23 cellular contexts compared by ENCODE assay signal in the genomic region with DNA sequence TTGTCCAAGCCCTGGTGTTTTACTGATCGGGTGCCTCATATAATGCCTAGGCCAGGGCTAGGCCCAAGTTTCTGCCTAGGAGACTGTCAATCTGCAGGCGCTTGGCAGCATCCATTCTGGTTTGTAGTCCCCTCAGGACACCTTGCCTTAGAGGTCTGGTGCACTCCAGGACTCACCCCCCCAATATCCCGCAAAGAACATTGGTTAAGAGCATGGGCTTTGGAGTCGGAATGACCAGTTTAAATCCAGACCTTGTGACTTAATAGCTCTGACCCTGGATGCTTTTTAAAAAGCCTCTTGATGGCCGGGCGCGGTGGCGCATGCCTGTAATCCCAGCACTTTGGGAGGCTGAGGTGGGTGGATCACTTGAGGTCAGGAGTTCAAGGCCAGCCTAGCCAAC. TPM values are rescaled to one million over a fixed set of nuclear protein-coding genes. Genes with fewer than 3 reads are reported as not detected.
DNase-seq lines count a peak whose midpoint lies in the region; ATAC-seq, FAIRE-seq and TF ChIP-seq lines count a peak whose summit lies in the region.
"Had no signal": no experiment of that assay in that cellular context is flagged by ENCODE, and none has a peak within 500 bp of the region (broad histone marks: within the 10 kb centered on the region; RNA-seq: fewer than 3 reads in every experiment).

No MANE protein-coding gene starts in this region.

- no peaks in the 10 kb centered on the region for H3K9me3 Mint-ChIP-seq in activated CD8-positive, alpha-beta memory T cell treated with anti-CD3 and anti-CD28 coated beads, Interleukin-2, amount 10 ng/mL, durations not matched to agents 7 days and 5 days (ENCODE audit: low read depth)
- H3K9me3 Mint-ChIP-seq in type B pancreatic cell, result no peaks in the 10 kb centered on the region

- H3K4me3 ChIP-seq in Peyer's patch (no peak overlapping the region), kidney (ENCODE audit: low read length in 2 of 2) (no peak overlapping the region)
- H3K4me3 ChIP-seq: SJCRH30 had no signal

- H3K36me3 ChIP-seq in Peyer's patch (no peaks in the 10 kb centered on the region), kidney (ENCODE audit: control insufficient read depth in 1 of 2, insufficient read depth in 2 of 2, low read length in 2 of 2) (no peaks in the 10 kb centered on the region)
- H3K36me3 ChIP-seq: SJCRH30 had no signal

- H3K27me3 Mint-ChIP-seq in activated CD8-positive, alpha-beta memory T cell treated with anti-CD3 and anti-CD28 coated beads, Interleukin-2, amount 10 ng/mL, durations not matched to agents 7 days and 5 days, result no peaks in the 10 kb centered on the region
- H3K27me3 Mint-ChIP-seq in type B pancreatic cell, result no peaks in the 10 kb centered on the region

- H3K9ac ChIP-seq in kidney (ENCODE audit: low read length in 2 of 2), result no peak overlapping the region

- no peak for ATAC-seq in activated CD8-positive, alpha-beta memory T cell treated with anti-CD3 and anti-CD28 coated beads, Interleukin-2, amount 10 ng/mL, durations not matched to agents 7 days and 5 days
- no peak for ATAC-seq in HG03135 (IDR thresholded peaks at IDR 0.05; ENCODE audit: unreplicated experiment)
- ATAC-seq in GM19397 (IDR thresholded peaks at IDR 0.05; ENCODE audit: unreplicated experiment), result no peak
- ATAC-seq: PC-3, Right ventricle myocardium inferior had no signal

- peak; percentile 24 for DNase-seq in activated CD8-positive, alpha-beta memory T cell treated with anti-CD3 and anti-CD28 coated beads for 24 hours
- DNase-seq in activated CD8-positive, alpha-beta memory T cell treated with anti-CD3 and anti-CD28 coated beads, Interleukin-2, amount 10 ng/mL, durations not matched to agents 7 days and 5 days, result no peak
- DNase-seq in Peyer's patch, result peak in 2 of 3 donors; percentile 9
- DNase-seq in kidney, result peak; percentile 20
- peak; percentile 31 for DNase-seq in type B pancreatic cell (ENCODE audit: extremely low spot score, unreplicated experiment)
- no peak for DNase-seq in AG08396 (ENCODE audit: low spot score)
- DNase-seq: Calu3, DMS79 treated with DMSO at 0.1 percent for 48 hours, IMR-90, KG1, MM.1S, NCI-H2029, NCI-H446, NCI-H524 treated with DMSO at 0.1 percent for 48 hours, NCI-H774, PC-3, SJCRH30 had no signal

- no peak overlapping the region for H3K27ac Mint-ChIP-seq in activated CD8-positive, alpha-beta memory T cell treated with anti-CD3 and anti-CD28 coated beads, Interleukin-2, amount 10 ng/mL, durations not matched to agents 7 days and 5 days
- H3K27ac Mint-ChIP-seq in type B pancreatic cell, result no peak overlapping the region

- H3K27ac ChIP-seq in Peyer's patch (no peak overlapping the region), kidney (ENCODE audit: low read depth in 2 of 2, low read length in 2 of 2) (no peak overlapping the region)
- H3K27ac ChIP-seq: 22Rv1, SJCRH30 had no signal

- TF ChIP-seq CTCF in Peyer's patch (IDR thresholded peaks at IDR 0.05), result no peak
- no peak for TF ChIP-seq CTCF in kidney (IDR thresholded peaks at IDR 0.05; ENCODE audit: borderline replicate concordance, extremely low read depth, insufficient read depth)
- no peak for TF ChIP-seq CTCF in type B pancreatic cell (conservative IDR thresholded peaks at IDR 0.05)

- intact Hi-C loops in kidney (cut with DNase I), result no loop called here

- TF ChIP-seq POLR2A in Peyer's patch (IDR thresholded peaks at IDR 0.05), result no peak

- no peak overlapping the region for H3K4me3 Mint-ChIP-seq in activated CD8-positive, alpha-beta memory T cell treated with anti-CD3 and anti-CD28 coated beads, Interleukin-2, amount 10 ng/mL, durations not matched to agents 7 days and 5 days
- H3K4me3 Mint-ChIP-seq in type B pancreatic cell, result no peak overlapping the region

- CTCF ChIA-PET in activated CD8-positive, alpha-beta memory T cell treated with anti-CD3 and anti-CD28 coated beads, Interleukin-2, amount 10 ng/mL, durations not matched to agents 7 days and 5 days (lab: Charles Lee), result no interaction called here

- H3K4me1 Mint-ChIP-seq in activated CD8-positive, alpha-beta memory T cell treated with anti-CD3 and anti-CD28 coated beads, Interleukin-2, amount 10 ng/mL, durations not matched to agents 7 days and 5 days, result no peaks in the 10 kb centered on the region
- H3K4me1 Mint-ChIP-seq in type B pancreatic cell (ENCODE audit: unreplicated experiment), result peaks cover 7% of the 10 kb centered on the region

- no peaks in the 10 kb centered on the region for H3K9me3 ChIP-seq in Peyer's patch
- no peaks in the 10 kb centered on the region for H3K9me3 ChIP-seq in kidney (ENCODE audit: control insufficient read depth in 1 of 2, low read length in 2 of 2)
- H3K9me3 ChIP-seq: SJCRH30 had no signal

- no peaks in the 10 kb centered on the region for H3K27me3 ChIP-seq in Peyer's patch
- H3K27me3 ChIP-seq: SJCRH30 had no signal

- no peaks in the 10 kb centered on the region for H3K36me3 Mint-ChIP-seq in activated CD8-positive, alpha-beta memory T cell treated with anti-CD3 and anti-CD28 coated beads, Interleukin-2, amount 10 ng/mL, durations not matched to agents 7 days and 5 days
- H3K36me3 Mint-ChIP-seq in type B pancreatic cell, result no peaks in the 10 kb centered on the region

- no peak for FAIRE-seq in kidney (lab: Jason Lieb, UNC)
- FAIRE-seq: GM12892, H54 had no signal

- H3K4me1 ChIP-seq in Peyer's patch (no peaks in the 10 kb centered on the region), kidney (ENCODE audit: control insufficient read depth in 1 of 2, insufficient read depth in 1 of 2, low read depth in 1 of 2, low read length in 2 of 2) (no peaks in the 10 kb centered on the region)

RNA-seq across cellular contexts. Expression of a gene that starts 60.0 kb away (rescaled TPM):
- total RNA-seq in activated CD8-positive, alpha-beta memory T cell treated with anti-CD3 and anti-CD28 coated beads, Interleukin-2, amount 10 ng/mL, durations not matched to agents 7 days and 5 days, result under 1 TPM; 0.16 to 0.35 TPM
- total RNA-seq in Peyer's patch, result 10 to 100 TPM in 2 of 4 donors, 1 to 10 TPM in 2; 4.4 to 47.9 (median 11.6) TPM
- total RNA-seq in kidney, result 13.1 TPM
- 15.2 TPM for polyA plus RNA-seq in kidney (ENCODE audit: insufficient read depth, low read depth, low replicate concordance)
- total RNA-seq in type B pancreatic cell (ENCODE audit: low replicate concordance), result 2.9 and 12.4 TPM in 2 replicates

Comparison
In these comparisons a context has a peak if more than half of its experiments do, and no peak if none do; other contexts are left out.
1. DNase-seq: peak in activated CD8-positive, alpha-beta memory T cell treated with anti-CD3 and anti-CD28 coated beads for 24 hours (single experiment), Peyer's patch (2 of 3), kidney (single experiment) and type B pancreatic cell (single experiment); none in activated CD8-positive, alpha-beta memory T cell treated with anti-CD3 and anti-CD28 coated beads, Interleukin-2, amount 10 ng/mL, durations not matched to agents 7 days and 5 days (single experiment) and AG08396 (single experiment).